ENCODE assay signal across 9 cellular contexts in genomic region chr6:41286544-41287346, GRCh38. TPM values are rescaled to one million over a fixed set of nuclear protein-coding genes. Genes with fewer than 3 reads are reported as not detected.
DNase-seq lines count a peak whose midpoint lies in the region; TF ChIP-seq lines count a peak whose summit lies in the region.
"Had no signal": no experiment of that assay in that cellular context is flagged by ENCODE, and none has a peak within 500 bp of the region (broad histone marks: within the 10 kb centered on the region; RNA-seq: fewer than 3 reads in every experiment).

TSS of gene TREM1 (minus strand) at chr6:41286682. CDS start at chr6:41286655, 27 bp downstream.

- no peak for TF ChIP-seq CTCF in fibroblast of villous mesenchyme (IDR thresholded peaks at IDR 0.05; ENCODE audit: insufficient read depth, low read depth, low read length)
- TF ChIP-seq CTCF in prostate gland (IDR thresholded peaks at IDR 0.05), result no peak
- no peak for TF ChIP-seq CTCF in WERI-Rb-1 (IDR thresholded peaks at IDR 0.05; ENCODE audit: low read depth, low read length)

- H3K4me3 ChIP-seq in fibroblast of villous mesenchyme (ENCODE audit: low read depth, low read length) (no peak within 1 kb of the TSS), prostate gland (no peak within 1 kb of the TSS), WERI-Rb-1 (ENCODE audit: low read depth, low read length) (no peak within 1 kb of the TSS)
- H3K4me3 ChIP-seq: SJSA1 had no signal

- H3K27ac ChIP-seq in prostate gland, result no peak within 1 kb of the TSS
- no peak within 1 kb of the TSS for H3K27ac ChIP-seq in WERI-Rb-1
- H3K27ac ChIP-seq: SJSA1 had no signal

- H3K36me3 ChIP-seq in prostate gland (no peaks in the 10 kb centered on the region), WERI-Rb-1 (no peaks in the 10 kb centered on the region)
- H3K36me3 ChIP-seq: SJSA1 had no signal

- no peaks in the 10 kb centered on the region for H3K4me1 ChIP-seq in prostate gland (replicated peaks)
- H3K4me1 ChIP-seq: SJSA1 had no signal

- peak; percentile 21 for TF ChIP-seq POLR2A in prostate gland (IDR thresholded peaks at IDR 0.05)

- intact Hi-C loops in prostate gland (cut with DNase I), result no loop called here

- no peaks in the 10 kb centered on the region for H3K27me3 ChIP-seq in prostate gland (replicated peaks; ENCODE audit: insufficient read depth)
- H3K27me3 ChIP-seq in WERI-Rb-1 (ENCODE audit: insufficient read depth, low read depth, severe bottlenecking), result peaks cover 2% of the 10 kb centered on the region

- 80% methylated on average over 8 of the region's 8 CpGs for WGBS in prostate gland

- no peaks in the 10 kb centered on the region for H3K9me3 ChIP-seq in prostate gland
- H3K9me3 ChIP-seq in WERI-Rb-1 (ENCODE audit: severe bottlenecking), result no peaks in the 10 kb centered on the region
- H3K9me3 ChIP-seq: SJSA1 had no signal

- DNase-seq in GM04504 (ENCODE audit: low read depth) (peak; percentile 37), NOMO-1 treated with dmso at 0.1 percent for 144 hours (lab: John Stamatoyannopoulos, UW; ENCODE audit: unreplicated experiment) (peak; percentile 56), fibroblast of villous mesenchyme (ENCODE audit: low read depth) (peak; percentile 86), prostate gland (ENCODE audit: low spot score) (no peak), GM19238 (ENCODE audit: insufficient read length, low spot score) (no peak), WERI-Rb-1 (no peak), NCI-H2196 treated with DMSO at 0.1 percent for 48 hours (lab: John Stamatoyannopoulos, UW; ENCODE audit: unreplicated experiment) (no peak), NCI-H1694 (lab: John Stamatoyannopoulos, UW) (no peak)

RNA-seq across cellular contexts. Expression of gene TREM1, which starts in this region (rescaled TPM):
- total RNA-seq in fibroblast of villous mesenchyme, result not detected in 2 replicates
- total RNA-seq in prostate gland, result not detected
- total RNA-seq: SJSA1 had no signal

Comparison
In these comparisons a context has a peak if more than half of its experiments do, and no peak if none do; other contexts are left out.
1. Peak in DNase-seq in fibroblast of villous mesenchyme; RNA of the gene not detected or under 1 TPM.
2. DNase-seq: peak in GM04504 (single experiment) and NOMO-1 treated with dmso at 0.1 percent for 144 hours (single experiment); none in prostate gland (single experiment), GM19238 (single experiment), WERI-Rb-1 (single experiment), NCI-H2196 treated with DMSO at 0.1 percent for 48 hours (single experiment) and NCI-H1694 (single experiment).